1 cellular context compared by ENCODE assay signal in genomic region chr16:28211758-28212531, GRCh38.
A peak's percentile ranks its signal among the peaks of the same experiment; 100 is the strongest.
TF ChIP-seq lines count a peak whose summit lies in the region.

Gene XPO6, minus strand, starts transcription at chr16:28211965. Its CDS starts 597 bp downstream, at chr16:28211368.

TF ChIP-seq in HepG2, 621 proteins besides CTCF, POLR2A, EP300 and RAD21 (continued from another document and continues in another):
- peak; percentile 75 for TF ChIP-seq ZBTB14 (CRISPR knock-in tag; IDR thresholded peaks at IDR 0.05)
- TF ChIP-seq ZNF331 (CRISPR knock-in tag; IDR thresholded peaks at IDR 0.05): peak; percentile 81
- peak; percentile 44 for TF ChIP-seq XRCC5 (optimal IDR thresholded peaks at IDR 0.05; ENCODE audit: low read length)
- no peak for TF ChIP-seq SATB2 (CRISPR knock-in tag; IDR thresholded peaks at IDR 0.05)
- 0 out of 2 replicates have a peak, but pooled peaks have one; percentile 47 for TF ChIP-seq PPARG (CRISPR knock-in tag; conservative IDR thresholded peaks at IDR 0.05)
- TF ChIP-seq ZNF12 (CRISPR knock-in tag; IDR thresholded peaks at IDR 0.05): no peak
- peak; percentile 82 for TF ChIP-seq RBFOX2 (IDR thresholded peaks at IDR 0.05; ENCODE audit: low read depth, low read length)
- TF ChIP-seq HOXA7 (CRISPR knock-in tag; IDR thresholded peaks at IDR 0.05): no peak
- peak; percentile 40; the same call in 1 of the 2 replicates for TF ChIP-seq ATF3 (CRISPR knock-in tag; IDR thresholded peaks at IDR 0.05)
- TF ChIP-seq ZNF768 (CRISPR knock-in tag; IDR thresholded peaks at IDR 0.05): no peak
- 0 out of 2 replicates have a peak, but pooled peaks have one; percentile 65 for TF ChIP-seq THAP7 (CRISPR knock-in tag; IDR thresholded peaks at IDR 0.05)
- peak; percentile 30; the same call in 1 of the 2 replicates for TF ChIP-seq BORCS8-MEF2B (CRISPR knock-in tag; IDR thresholded peaks at IDR 0.05)
- 0 out of 2 replicates have a peak, but pooled peaks have one; percentile 65 for TF ChIP-seq ZUFSP (CRISPR knock-in tag; IDR thresholded peaks at IDR 0.05; ENCODE audit: borderline replicate concordance)
- TF ChIP-seq ZNF432 (CRISPR knock-in tag; IDR thresholded peaks at IDR 0.05; ENCODE audit: borderline replicate concordance): no peak
- TF ChIP-seq RFXANK (CRISPR knock-in tag; IDR thresholded peaks at IDR 0.05): peak; percentile 91; the same call in 1 of the 2 replicates
- TF ChIP-seq BATF2 (CRISPR knock-in tag; IDR thresholded peaks at IDR 0.05): peak; percentile 63; the same call in 1 of the 2 replicates
- peak; percentile 38; the same call in 1 of the 2 replicates for TF ChIP-seq ZNF317 (CRISPR knock-in tag; IDR thresholded peaks at IDR 0.05)
- TF ChIP-seq KLF9 (CRISPR knock-in tag; IDR thresholded peaks at IDR 0.05; ENCODE audit: low read depth): peak; percentile 93; the same call in 1 of the 2 replicates
- TF ChIP-seq ZNF580 (CRISPR knock-in tag; IDR thresholded peaks at IDR 0.05; ENCODE audit: borderline replicate concordance, low read depth): peak; percentile 67; the same call in 1 of the 2 replicates
- no peak for TF ChIP-seq NR2F6 (IDR thresholded peaks at IDR 0.05)
- peak; percentile 43; the same call in 1 of the 2 replicates for TF ChIP-seq NR2F6 (CRISPR knock-in tag; IDR thresholded peaks at IDR 0.05)
- TF ChIP-seq ATAD3A (CRISPR knock-in tag; IDR thresholded peaks at IDR 0.05): no peak
- TF ChIP-seq ZHX1 (CRISPR knock-in tag; IDR thresholded peaks at IDR 0.05; ENCODE audit: low read depth): peak; percentile 99
- peak; percentile 82; the same call in 1 of the 2 replicates for TF ChIP-seq ZNF264 (CRISPR knock-in tag; IDR thresholded peaks at IDR 0.05)
- peak; percentile 92 for TF ChIP-seq THAP11 (CRISPR knock-in tag; IDR thresholded peaks at IDR 0.05)
- peak; percentile 83 for TF ChIP-seq ZNF800 (CRISPR knock-in tag; IDR thresholded peaks at IDR 0.05)
- TF ChIP-seq ZNF639 (CRISPR knock-in tag; conservative IDR thresholded peaks at IDR 0.05): peak; percentile 83
- peak; percentile 59; the same call in 1 of the 2 replicates for TF ChIP-seq KDM4B (CRISPR knock-in tag; IDR thresholded peaks at IDR 0.05)
- TF ChIP-seq ZNF775 (CRISPR knock-in tag; IDR thresholded peaks at IDR 0.05; ENCODE audit: borderline replicate concordance): peak; percentile 54; the same call in 1 of the 2 replicates
- TF ChIP-seq ZNF691 (CRISPR knock-in tag; IDR thresholded peaks at IDR 0.05; ENCODE audit: borderline replicate concordance, low read depth): no peak
- TF ChIP-seq SOX13 (IDR thresholded peaks at IDR 0.05): no peak
- TF ChIP-seq SOX13 (CRISPR knock-in tag; conservative IDR thresholded peaks at IDR 0.05 in 1 of 2, IDR thresholded peaks at IDR 0.05 in 1 of 2): peak in 1 of 2 experiments; percentile 68; a peak in 2 of 4 replicates
- TF ChIP-seq SMAD3 (CRISPR knock-in tag; IDR thresholded peaks at IDR 0.05): peak; percentile 69; the same call in 1 of the 2 replicates
- TF ChIP-seq ZNF747 (CRISPR knock-in tag; IDR thresholded peaks at IDR 0.05; ENCODE audit: borderline replicate concordance): peak; percentile 74; the same call in 1 of the 2 replicates
- TF ChIP-seq ZNF180 (CRISPR knock-in tag; IDR thresholded peaks at IDR 0.05; ENCODE audit: borderline replicate concordance, low read depth): no peak
- TF ChIP-seq ZNF564 (CRISPR knock-in tag; IDR thresholded peaks at IDR 0.05): 0 out of 2 replicates have a peak, but pooled peaks have one; percentile 56
- TF ChIP-seq ZFX (CRISPR knock-in tag; IDR thresholded peaks at IDR 0.05; ENCODE audit: low read depth): peak; percentile 82
- peak; percentile 100 for TF ChIP-seq HBP1 (CRISPR knock-in tag; IDR thresholded peaks at IDR 0.05; ENCODE audit: low read depth)
- TF ChIP-seq KDM2A (CRISPR knock-in tag; IDR thresholded peaks at IDR 0.05; ENCODE audit: borderline replicate concordance, low read depth): peak; percentile 97
- peak; percentile 76 for TF ChIP-seq RXRA (CRISPR knock-in tag; IDR thresholded peaks at IDR 0.05)
- peak; percentile 25; the same call in 1 of the 2 replicates for TF ChIP-seq POLR2AphosphoS5 (IDR thresholded peaks at IDR 0.05; ENCODE audit: low read depth, low read length)
- TF ChIP-seq PRPF4 (IDR thresholded peaks at IDR 0.05; ENCODE audit: low read depth, low read length, poor library complexity, severe bottlenecking): peak; percentile 60
- peak; percentile 55; the same call in 1 of the 2 replicates for TF ChIP-seq ZNF710 (CRISPR knock-in tag; IDR thresholded peaks at IDR 0.05; ENCODE audit: borderline replicate concordance)
- peak; percentile 93 for TF ChIP-seq ERF (CRISPR knock-in tag; IDR thresholded peaks at IDR 0.05)
- 0 out of 2 replicates have a peak, but pooled peaks have one; percentile 47 for TF ChIP-seq ZFP37 (CRISPR knock-in tag; IDR thresholded peaks at IDR 0.05; ENCODE audit: borderline replicate concordance)
- TF ChIP-seq NR0B2 (CRISPR knock-in tag; IDR thresholded peaks at IDR 0.05): peak; percentile 37
